ENCODE assay signal across 12 cellular contexts in the genomic region with DNA sequence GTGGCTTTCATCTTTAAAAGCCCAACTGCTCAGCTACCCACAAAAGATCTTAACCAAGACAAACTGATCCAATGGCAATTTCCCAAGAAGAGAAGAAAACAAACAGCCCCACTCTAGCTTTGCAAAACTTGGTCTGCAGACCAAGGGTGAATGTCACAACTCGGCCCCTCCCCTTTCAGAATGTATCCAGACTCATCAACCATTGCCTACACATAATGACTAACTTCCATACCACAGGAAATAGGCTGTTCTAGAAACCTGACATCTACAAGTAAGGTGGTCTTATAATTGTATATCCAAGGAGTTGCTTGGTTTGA. TPM values are rescaled to one million over a fixed set of nuclear protein-coding genes. Genes with fewer than 3 reads are reported as not detected.
A peak's percentile ranks its signal among the peaks of the same experiment; 100 is the strongest.
DNase-seq lines count a peak whose midpoint lies in the region; ATAC-seq and TF ChIP-seq lines count a peak whose summit lies in the region.
"Had no signal": no experiment of that assay in that cellular context is flagged by ENCODE, and none has a peak within 500 bp of the region (broad histone marks: within the 10 kb centered on the region; RNA-seq: fewer than 3 reads in every experiment).

No MANE protein-coding gene starts in this region.

- intact Hi-C loops in natural killer cell (cut with micrococcal nuclease) = no loop called here
- intact Hi-C loops in uterus (cut with DNase I; ENCODE audit: low total_unique reads) = no loop called here

- no peaks in the 10 kb centered on the region for H3K27me3 Mint-ChIP-seq in natural killer cell treated with Interleukin-12 subunit alpha and Interleukin-12 subunit beta and Interleukin-15 and Interleukin-18, amount 100 ng/mL, for 72 hours
- H3K27me3 Mint-ChIP-seq in natural killer cell (ENCODE audit: low read depth in 2 of 2) = no peaks in the 10 kb centered on the region
- no peaks in the 10 kb centered on the region for H3K27me3 Mint-ChIP-seq in activated naive CD8-positive, alpha-beta T cell treated with anti-CD3 and anti-CD28 coated beads for 36 hours
- H3K27me3 Mint-ChIP-seq: effector memory CD8-positive, alpha-beta T cell had no signal

- H3K4me1 ChIP-seq in uterus = peaks cover 6 to 16% of the 10 kb centered on the region in 2 donors
- H3K4me1 ChIP-seq: SJCRH30 had no signal

- H3K36me3 Mint-ChIP-seq in natural killer cell treated with Interleukin-12 subunit alpha and Interleukin-12 subunit beta and Interleukin-15 and Interleukin-18, amount 100 ng/mL, for 72 hours = peaks cover 14% of the 10 kb centered on the region
- H3K36me3 Mint-ChIP-seq in natural killer cell = no peaks in the 10 kb centered on the region
- peaks cover 17% of the 10 kb centered on the region for H3K36me3 Mint-ChIP-seq in activated naive CD8-positive, alpha-beta T cell treated with anti-CD3 and anti-CD28 coated beads for 36 hours

- no peaks in the 10 kb centered on the region for H3K36me3 ChIP-seq in uterus
- H3K36me3 ChIP-seq: SJCRH30 had no signal

- DNase-seq in natural killer cell treated with Interleukin-12 subunit alpha and Interleukin-12 subunit beta and Interleukin-15 and Interleukin-18, amount 100 ng/mL, for 72 hours (ENCODE audit: low spot score) = no peak
- DNase-seq in natural killer cell (no peak), hepatic stellate cell (ENCODE audit: low spot score) (peak; percentile 32), uterus (peak; percentile 36 to 63), epidermal melanocyte (ENCODE audit: insufficient read length, low spot score) (no peak)
- DNase-seq in activated naive CD8-positive, alpha-beta T cell treated with anti-CD3 and anti-CD28 coated beads for 36 hours = peak; percentile 14
- no peak for DNase-seq in activated naive CD4-positive, alpha-beta T cell treated with anti-CD3 and anti-CD28 coated beads, Interleukin-2, amount 50 U/mL, for 16 hours
- DNase-seq: effector memory CD8-positive, alpha-beta T cell; NCI-H2081 treated with DMSO at 0.1 percent for 48 hours; SJCRH30; stimulated activated naive CD4-positive, alpha-beta T cell had no signal

- TF ChIP-seq POLR2A in uterus (IDR thresholded peaks at IDR 0.05) = no peak

- H3K9me3 Mint-ChIP-seq in natural killer cell treated with Interleukin-12 subunit alpha and Interleukin-12 subunit beta and Interleukin-15 and Interleukin-18, amount 100 ng/mL, for 72 hours = no peaks in the 10 kb centered on the region
- no peaks in the 10 kb centered on the region for H3K9me3 Mint-ChIP-seq in natural killer cell
- H3K9me3 Mint-ChIP-seq in activated naive CD8-positive, alpha-beta T cell treated with anti-CD3 and anti-CD28 coated beads for 36 hours = no peaks in the 10 kb centered on the region
- H3K9me3 Mint-ChIP-seq: effector memory CD8-positive, alpha-beta T cell had no signal

- peak overlapping the region; percentile 20 for H3K4me3 Mint-ChIP-seq in natural killer cell treated with Interleukin-12 subunit alpha and Interleukin-12 subunit beta and Interleukin-15 and Interleukin-18, amount 100 ng/mL, for 72 hours
- H3K4me3 Mint-ChIP-seq in natural killer cell = no peak overlapping the region
- no peak overlapping the region for H3K4me3 Mint-ChIP-seq in activated naive CD8-positive, alpha-beta T cell treated with anti-CD3 and anti-CD28 coated beads for 36 hours
- H3K4me3 Mint-ChIP-seq: effector memory CD8-positive, alpha-beta T cell had no signal

- H3K27ac Mint-ChIP-seq in natural killer cell treated with Interleukin-12 subunit alpha and Interleukin-12 subunit beta and Interleukin-15 and Interleukin-18, amount 100 ng/mL, for 72 hours = no peak overlapping the region
- H3K27ac Mint-ChIP-seq in natural killer cell = no peak overlapping the region
- no peak overlapping the region for H3K27ac Mint-ChIP-seq in activated naive CD8-positive, alpha-beta T cell treated with anti-CD3 and anti-CD28 coated beads for 36 hours
- H3K27ac Mint-ChIP-seq: effector memory CD8-positive, alpha-beta T cell had no signal

- no peak overlapping the region for H3K4me3 ChIP-seq in uterus
- H3K4me3 ChIP-seq: SJCRH30 had no signal

- ATAC-seq in natural killer cell treated with Interleukin-12 subunit alpha and Interleukin-12 subunit beta and Interleukin-15 and Interleukin-18, amount 100 ng/mL, for 72 hours = peak in 1 of 2 donors; percentile 79
- ATAC-seq in natural killer cell (no peak), HG02970 (IDR thresholded peaks at IDR 0.05; ENCODE audit: low FRiP score, unreplicated experiment) (no peak)
- ATAC-seq: effector memory CD8-positive, alpha-beta T cell had no signal

- no peaks in the 10 kb centered on the region for H3K9me3 ChIP-seq in uterus
- H3K9me3 ChIP-seq: SJCRH30 had no signal

- no peaks in the 10 kb centered on the region for H3K27me3 ChIP-seq in uterus
- H3K27me3 ChIP-seq: SJCRH30 had no signal

- peak overlapping the region; percentile 49 to 77 for H3K27ac ChIP-seq in uterus
- H3K27ac ChIP-seq: SJCRH30 had no signal

- H3K4me1 Mint-ChIP-seq in natural killer cell treated with Interleukin-12 subunit alpha and Interleukin-12 subunit beta and Interleukin-15 and Interleukin-18, amount 100 ng/mL, for 72 hours (ENCODE audit: low read depth in 2 of 2) = peaks cover 28 to 38% of the 10 kb centered on the region in 2 donors
- H3K4me1 Mint-ChIP-seq in natural killer cell = peaks cover 14 to 20% of the 10 kb centered on the region in 2 donors
- H3K4me1 Mint-ChIP-seq in activated naive CD8-positive, alpha-beta T cell treated with anti-CD3 and anti-CD28 coated beads for 36 hours = peaks cover 24% of the 10 kb centered on the region

- no peak for TF ChIP-seq CTCF in natural killer cell (IDR thresholded peaks at IDR 0.05)
- TF ChIP-seq CTCF in uterus (IDR thresholded peaks at IDR 0.05) = no peak

RNA-seq across cellular contexts. Expression of a gene that starts 16.0 kb away (rescaled TPM):
- total RNA-seq in natural killer cell treated with Interleukin-12 subunit alpha and Interleukin-12 subunit beta and Interleukin-15 and Interleukin-18, amount 100 ng/mL, for 72 hours = 10 to 100 TPM; 36.7 to 47.4 TPM
- total RNA-seq in natural killer cell (1 to 10 TPM; 5.3 to 9.3 (median 6.1) TPM), uterus (10 to 100 TPM; 14.7 to 38.0 (median 21.5) TPM)
- 1 to 10 TPM; 7.7 to 8.2 TPM for total RNA-seq in activated naive CD8-positive, alpha-beta T cell treated with anti-CD3 and anti-CD28 coated beads for 36 hours

RNA-seq across cellular contexts. Expression of a gene that starts 16.4 kb away (rescaled TPM):
- 10 to 100 TPM; 39.0 to 52.2 TPM for total RNA-seq in natural killer cell treated with Interleukin-12 subunit alpha and Interleukin-12 subunit beta and Interleukin-15 and Interleukin-18, amount 100 ng/mL, for 72 hours
- 10 to 100 TPM; 15.3 to 25.7 (median 17.2) TPM for total RNA-seq in natural killer cell
- 10 to 100 TPM; 22.8 to 25.0 TPM for total RNA-seq in activated naive CD8-positive, alpha-beta T cell treated with anti-CD3 and anti-CD28 coated beads for 36 hours
- 100 to 1,000 TPM in 1 of 4 donors, 10 to 100 TPM in 3; 40.0 to 201 (median 51.0) TPM for total RNA-seq in uterus

Comparison
In these comparisons a context has a peak if more than half of its experiments do, and no peak if none do; other contexts are left out.
1. DNase-seq: peak in activated naive CD8-positive, alpha-beta T cell treated with anti-CD3 and anti-CD28 coated beads for 36 hours (single experiment), hepatic stellate cell (single experiment) and uterus (2 of 2); none in natural killer cell treated with Interleukin-12 subunit alpha and Interleukin-12 subunit beta and Interleukin-15 and Interleukin-18, amount 100 ng/mL, for 72 hours (single experiment), natural killer cell (single experiment), epidermal melanocyte (single experiment) and activated naive CD4-positive, alpha-beta T cell treated with anti-CD3 and anti-CD28 coated beads, Interleukin-2, amount 50 U/mL, for 16 hours (single experiment).